24 cellular contexts compared by ENCODE assay signal in the genomic region with DNA sequence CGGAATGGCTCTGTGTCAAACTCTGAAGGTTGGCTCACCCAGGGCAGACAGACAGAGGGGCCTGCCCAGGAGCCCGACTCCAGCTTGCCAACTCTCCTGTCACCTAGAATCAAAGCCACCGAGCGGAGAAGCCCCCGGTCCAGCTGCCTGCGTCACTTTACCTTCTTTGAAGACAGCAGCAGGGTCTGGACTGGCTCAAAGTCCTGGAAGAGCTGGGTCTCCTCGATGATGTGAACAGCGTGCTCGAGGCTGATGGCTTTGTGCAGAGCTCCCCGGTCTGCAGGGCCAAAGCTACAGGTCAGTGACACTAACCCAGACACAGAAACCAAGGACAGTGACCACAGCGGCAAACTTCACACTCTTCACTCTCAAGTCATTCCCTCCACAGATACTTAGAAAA.
DNase-seq lines count a peak whose midpoint lies in the region; ATAC-seq, FAIRE-seq and TF ChIP-seq lines count a peak whose summit lies in the region.
"Had no signal": no experiment of that assay in that cellular context is flagged by ENCODE, and none has a peak within 500 bp of the region (broad histone marks: within the 10 kb centered on the region; RNA-seq: fewer than 3 reads in every experiment).

No MANE protein-coding gene starts in this region.

- H2AFZ ChIP-seq in HepG2 (ENCODE audit: low read length), result no peak overlapping the region
- H2AFZ ChIP-seq: parathyroid adenoma had no signal

- no peak for FAIRE-seq in HepG2 (lab: Jason Lieb, UNC)
- FAIRE-seq: endothelial cell of umbilical vein, G401.6 had no signal

- CTCF ChIA-PET in HepG2 (lab: Yijun Ruan, JAX; ENCODE audit: low intra/inter-chr PET ratio, low total read pairs), result no interaction called here

- H3K9me3 ChIP-seq in liver (ENCODE audit: control insufficient read depth in 4 of 4, low read length in 3 of 4), result no peaks in the 10 kb centered on the region
- H3K9me3 ChIP-seq in HepG2 (ENCODE audit: low read length), result no peaks in the 10 kb centered on the region
- no peaks in the 10 kb centered on the region for H3K9me3 ChIP-seq in ascending aorta
- H3K9me3 ChIP-seq: SJCRH30, testis had no signal

- DNase-seq in HepG2 (ENCODE audit: low spot score) (no peak), natural killer cell (no peak), ascending aorta (ENCODE audit: low spot score in 2 of 2) (no peak)
- DNase-seq in activated T-helper 1 cell treated with anti-CD3 and anti-CD28 coated beads, Interleukin-12 subunit alpha, Interleukin-12 subunit beta, Interleukin-2, Interleukin-4 antibody, amounts not matched to agents 30 ng/mL and 10 ng/mL and 1 ng/mL, durations not matched to agents 14 hours and 24 hours and 36 hours (ENCODE audit: low spot score), result no peak
- DNase-seq: activated effector memory CD4-positive, alpha-beta T cell treated with anti-CD3 and anti-CD28 coated beads, Interleukin-2, amount 50 U/mL, for 16 hours; CD8-positive, alpha-beta memory T cell; H9; NCI-H510A treated with DMSO at 0.1 percent for 48 hours; NK-92 treated with Interleukin-12 subunit alpha and Interleukin-12 subunit beta, amount 100 ng/mL, for 24 hours; SJCRH30; T-helper 17 cell; testis; WERI-Rb-1 had no signal

- H3K27me3 ChIP-seq in liver (ENCODE audit: control insufficient read depth in 4 of 4, insufficient read depth in 4 of 4, low read length in 3 of 4) (no peaks in the 10 kb centered on the region), HepG2 (ENCODE audit: control insufficient read depth in 1 of 2, insufficient read depth in 2 of 2, low read length in 2 of 2) (peaks cover 0 to 1% of the 10 kb centered on the region in 2 experiments; a peak in 2 of 5 replicates), ascending aorta (no peaks in the 10 kb centered on the region)
- H3K27me3 ChIP-seq: testis had no signal

- intact Hi-C loops in HepG2 (cut with micrococcal nuclease; ENCODE audit: unreplicated experiment), result no loop called here
- intact Hi-C loops in activated T-helper 1 cell treated with anti-CD3 and anti-CD28 coated beads, Interleukin-12 subunit alpha, Interleukin-12 subunit beta, Interleukin-2, Interleukin-4 antibody, amounts not matched to agents 30 ng/mL and 10 ng/mL and 1 ng/mL, durations not matched to agents 14 hours and 24 hours and 36 hours (cut with micrococcal nuclease), result no loop called here
- intact Hi-C loops in natural killer cell (cut with micrococcal nuclease), result no loop called here
- intact Hi-C loops in ascending aorta (cut with DNase I), result no loop called here

- no peak for TF ChIP-seq POLR2A in HepG2 (IDR thresholded peaks at IDR 0.05; ENCODE audit: insufficient read depth in 1 of 2, low read depth in 2 of 2, low read length in 2 of 2)

- no peak for TF ChIP-seq EP300 in HepG2 (IDR thresholded peaks at IDR 0.05; ENCODE audit: low read depth in 2 of 2, low read length in 2 of 2)
- TF ChIP-seq EP300 in HepG2 (CRISPR knock-in tag; IDR thresholded peaks at IDR 0.05; ENCODE audit: borderline replicate concordance), result no peak

- no peak overlapping the region for H3K4me3 Mint-ChIP-seq in activated T-helper 1 cell treated with anti-CD3 and anti-CD28 coated beads, Interleukin-12 subunit alpha, Interleukin-12 subunit beta, Interleukin-2, Interleukin-4 antibody, amounts not matched to agents 30 ng/mL and 10 ng/mL and 1 ng/mL, durations not matched to agents 14 hours and 24 hours and 36 hours
- no peak overlapping the region for H3K4me3 Mint-ChIP-seq in natural killer cell
- H3K4me3 Mint-ChIP-seq: dendritic cell treated with granulocyte-macrophage colony-stimulating factor and Interleukin-4, amounts not matched to agents 40 ng/mL and 50 ng/mL, for 4 days; H9; IgD-negative memory B cell; nephron; T-helper 17 cell had no signal

- in situ Hi-C loops in HepG2 (cut with HindIII; ENCODE audit: extremely low pct_ligation_motif_present, low pct_unique_long_range_greater_than_20kb), result no loop called here

- no TSS peak for BruUV-seq in HepG2 (replicated peaks; lab: Mats Ljungman, UMichigan)

- H3K36me3 Mint-ChIP-seq in activated T-helper 1 cell treated with anti-CD3 and anti-CD28 coated beads, Interleukin-12 subunit alpha, Interleukin-12 subunit beta, Interleukin-2, Interleukin-4 antibody, amounts not matched to agents 30 ng/mL and 10 ng/mL and 1 ng/mL, durations not matched to agents 14 hours and 24 hours and 36 hours (ENCODE audit: low read depth), result peaks cover 80% of the 10 kb centered on the region
- no peaks in the 10 kb centered on the region for H3K36me3 Mint-ChIP-seq in natural killer cell

- TF ChIP-seq CTCF in liver (IDR thresholded peaks at IDR 0.05; ENCODE audit: low read depth, low read length, missing input control) (no peak), HepG2 (CRISPR knock-in tag; IDR thresholded peaks at IDR 0.05) (no peak), natural killer cell (IDR thresholded peaks at IDR 0.05) (no peak), ascending aorta (IDR thresholded peaks at IDR 0.05) (no peak)

- no peaks in the 10 kb centered on the region for H3K9me3 Mint-ChIP-seq in activated T-helper 1 cell treated with anti-CD3 and anti-CD28 coated beads, Interleukin-12 subunit alpha, Interleukin-12 subunit beta, Interleukin-2, Interleukin-4 antibody, amounts not matched to agents 30 ng/mL and 10 ng/mL and 1 ng/mL, durations not matched to agents 14 hours and 24 hours and 36 hours
- H3K9me3 Mint-ChIP-seq in natural killer cell, result no peaks in the 10 kb centered on the region
- H3K9me3 Mint-ChIP-seq: CD8-positive, alpha-beta memory T cell; dendritic cell treated with granulocyte-macrophage colony-stimulating factor and Interleukin-4, amounts not matched to agents 40 ng/mL and 50 ng/mL, for 4 days; H9; nephron had no signal

- H3K4me1 Mint-ChIP-seq in activated T-helper 1 cell treated with anti-CD3 and anti-CD28 coated beads, Interleukin-12 subunit alpha, Interleukin-12 subunit beta, Interleukin-2, Interleukin-4 antibody, amounts not matched to agents 30 ng/mL and 10 ng/mL and 1 ng/mL, durations not matched to agents 14 hours and 24 hours and 36 hours (ENCODE audit: low read depth), result peaks cover 45% of the 10 kb centered on the region
- peaks cover 5 to 16% of the 10 kb centered on the region in 2 donors for H3K4me1 Mint-ChIP-seq in natural killer cell
- H3K4me1 Mint-ChIP-seq: nephron had no signal

- peaks cover 16 to 45% (median 40%) of the 10 kb centered on the region in 4 donors for H3K4me1 ChIP-seq in liver (ENCODE audit: control insufficient read depth in 4 of 4, insufficient read depth in 4 of 4, low read length in 3 of 4)
- H3K4me1 ChIP-seq in HepG2 (ENCODE audit: insufficient read depth, low read length), result peaks cover 34% of the 10 kb centered on the region
- H3K4me1 ChIP-seq in ascending aorta, result no peaks in the 10 kb centered on the region
- H3K4me1 ChIP-seq: parathyroid adenoma, SJCRH30 had no signal

- WGBS in liver, result 60% methylated on average over 11 of the region's 11 CpGs
- WGBS in HepG2 (ENCODE audit: low lambda C conversion rate), result 79% methylated on average over 8 of the region's 11 CpGs

- no peak for TF ChIP-seq RAD21 in liver (IDR thresholded peaks at IDR 0.05)
- no peak for TF ChIP-seq RAD21 in HepG2 (CRISPR knock-in tag; IDR thresholded peaks at IDR 0.05)

- H3K4me3 ChIP-seq in liver (ENCODE audit: low read depth in 1 of 3, low read length in 3 of 3) (no peak overlapping the region), HepG2 (replicated peaks in 1 of 3; ENCODE audit: insufficient read depth in 1 of 3, low read depth in 2 of 3, low read length in 3 of 3) (no peak overlapping the region), ascending aorta (no peak overlapping the region)
- H3K4me3 ChIP-seq: SJCRH30, testis had no signal

- ATAC-seq in HepG2, result no peak
- no peak for ATAC-seq in natural killer cell
- no peak for ATAC-seq in HG03135 (IDR thresholded peaks at IDR 0.05; ENCODE audit: unreplicated experiment)
- ATAC-seq in HG02588 (IDR thresholded peaks at IDR 0.05; ENCODE audit: unreplicated experiment), result no peak
- ATAC-seq: Panc1, sciatic nerve, T-helper 17 cell had no signal

- H3K27ac Mint-ChIP-seq in activated T-helper 1 cell treated with anti-CD3 and anti-CD28 coated beads, Interleukin-12 subunit alpha, Interleukin-12 subunit beta, Interleukin-2, Interleukin-4 antibody, amounts not matched to agents 30 ng/mL and 10 ng/mL and 1 ng/mL, durations not matched to agents 14 hours and 24 hours and 36 hours, result peak overlapping the region; percentile 43
- peak overlapping the region; percentile 56 to 63 for H3K27ac Mint-ChIP-seq in natural killer cell
- H3K27ac Mint-ChIP-seq: IgD-negative memory B cell, nephron, T-helper 17 cell had no signal

- POLR2A ChIA-PET in HepG2 (lab: Yijun Ruan, JAX), result interaction anchor here (0.7 kb wide), 1 partner anchor 28 kb away, joined by 3 read pairs; no protein-coding TSS in a partner anchor

- H3K4me2 ChIP-seq in HepG2 (ENCODE audit: low read depth, low read length), result no peak overlapping the region

- peaks cover 2% of the 10 kb centered on the region for H3K27me3 Mint-ChIP-seq in activated T-helper 1 cell treated with anti-CD3 and anti-CD28 coated beads, Interleukin-12 subunit alpha, Interleukin-12 subunit beta, Interleukin-2, Interleukin-4 antibody, amounts not matched to agents 30 ng/mL and 10 ng/mL and 1 ng/mL, durations not matched to agents 14 hours and 24 hours and 36 hours (ENCODE audit: insufficient read depth)
- no peaks in the 10 kb centered on the region for H3K27me3 Mint-ChIP-seq in natural killer cell (ENCODE audit: low read depth in 2 of 2)
- H3K27me3 Mint-ChIP-seq: dendritic cell treated with granulocyte-macrophage colony-stimulating factor and Interleukin-4, amounts not matched to agents 40 ng/mL and 50 ng/mL, for 4 days; IgD-negative memory B cell; T-helper 17 cell had no signal

- no peak overlapping the region for H3K9ac ChIP-seq in liver (ENCODE audit: low read depth in 1 of 2, low read length in 2 of 2)
- H3K9ac ChIP-seq in HepG2 (ENCODE audit: insufficient read depth, low read depth, low read length), result no peak overlapping the region
- H3K9ac ChIP-seq: parathyroid adenoma had no signal

- H3K79me2 ChIP-seq in HepG2 (ENCODE audit: insufficient read depth, low read length), result no peaks in the 10 kb centered on the region
- H3K79me2 ChIP-seq: parathyroid adenoma had no signal

- peak overlapping the region; percentile 91 to 94 for H3K27ac ChIP-seq in liver (ENCODE audit: low read depth in 1 of 2, low read length in 2 of 2)
- H3K27ac ChIP-seq in HepG2 (ENCODE audit: extremely low read length, insufficient read depth, low read length), result no peak overlapping the region
- no peak overlapping the region for H3K27ac ChIP-seq in ascending aorta
- H3K27ac ChIP-seq: parathyroid adenoma, SJCRH30, testis, WERI-Rb-1 had no signal

- H4K20me1 ChIP-seq in HepG2 (ENCODE audit: insufficient read depth, low read length), result no peaks in the 10 kb centered on the region

- H3K36me3 ChIP-seq in liver (ENCODE audit: control insufficient read depth in 4 of 4, insufficient read depth in 3 of 4, low read depth in 1 of 4, low read length in 3 of 4), result no peaks in the 10 kb centered on the region
- no peaks in the 10 kb centered on the region for H3K36me3 ChIP-seq in HepG2 (replicated peaks in 1 of 2; ENCODE audit: control insufficient read depth in 1 of 2, insufficient read depth in 2 of 2, low read length in 2 of 2)
- peaks cover 18 to 37% of the 10 kb centered on the region in 2 donors for H3K36me3 ChIP-seq in ascending aorta
- H3K36me3 ChIP-seq: SJCRH30 had no signal

TF ChIP-seq in liver, 16 proteins besides CTCF, POLR2A, EP300 and RAD21 (continues in another document):
- TF ChIP-seq EGR1 (IDR thresholded peaks at IDR 0.05; ENCODE audit: low read depth in 2 of 2), result no peak

TF ChIP-seq in HepG2, 621 proteins besides CTCF, POLR2A, EP300 and RAD21:
- no peak for TF ChIP-seq NCOA1 (CRISPR knock-in tag; IDR thresholded peaks at IDR 0.05)

Comparison
In these comparisons a context has a peak if more than half of its experiments do, and no peak if none do; other contexts are left out.
1. H3K27ac ChIP-seq: peak in liver (2 of 2); none in HepG2 (single experiment) and ascending aorta (0 of 2).